ENCODE assay signal across 8 cellular contexts in the genomic region with DNA sequence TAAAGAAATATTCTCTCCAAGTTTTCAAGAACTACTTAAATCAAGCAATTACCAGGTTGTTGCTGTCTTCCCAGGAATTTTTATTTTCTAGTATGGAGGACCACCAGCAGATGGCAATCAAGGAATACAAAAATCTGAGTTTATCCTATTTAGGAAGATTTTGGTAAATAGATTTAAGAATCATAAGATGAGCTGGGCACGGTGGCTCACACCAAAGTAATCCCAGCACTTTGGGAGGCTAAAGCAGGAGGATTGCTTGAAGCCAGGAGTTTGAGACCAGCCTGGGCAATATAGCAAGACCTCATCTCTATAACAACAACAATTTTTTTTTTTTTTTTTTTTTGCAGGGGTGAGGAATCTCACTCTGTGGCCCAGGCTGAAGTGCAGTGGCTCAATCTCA. TPM values are rescaled to one million over a fixed set of nuclear protein-coding genes. Genes with fewer than 3 reads are reported as not detected.
DNase-seq lines count a peak whose midpoint lies in the region; ATAC-seq, FAIRE-seq and TF ChIP-seq lines count a peak whose summit lies in the region.

No MANE protein-coding gene starts in this region.

- H3K27me3 Mint-ChIP-seq in astrocyte (ENCODE audit: low read depth, unreplicated experiment) = peaks cover 12% of the 10 kb centered on the region
- H3K27me3 Mint-ChIP-seq in activated naive CD8-positive, alpha-beta T cell treated with anti-CD3 and anti-CD28 coated beads for 36 hours = no peaks in the 10 kb centered on the region

- ATAC-seq in GM18502 (IDR thresholded peaks at IDR 0.05; ENCODE audit: poor library complexity, unreplicated experiment) (no peak), GM18517 (IDR thresholded peaks at IDR 0.05; ENCODE audit: unreplicated experiment) (no peak)

- peaks cover 3% of the 10 kb centered on the region for H3K27me3 ChIP-seq in astrocyte (ENCODE audit: insufficient read depth, low read length)

- H3K4me1 ChIP-seq in astrocyte (ENCODE audit: insufficient read depth, low read length) = no peaks in the 10 kb centered on the region

- peak; percentile 60 for TF ChIP-seq CTCF in D721Med (IDR thresholded peaks at IDR 0.05; ENCODE audit: insufficient read depth, missing control alignments)
- TF ChIP-seq CTCF in astrocyte (IDR thresholded peaks at IDR 0.05; ENCODE audit: insufficient read depth, low read depth, low read length) = peak; percentile 32

- FAIRE-seq in D721Med (lab: Jason Lieb, UNC) (no peak), astrocyte (lab: Jason Lieb, UNC) (no peak)

- no peaks in the 10 kb centered on the region for H3K36me3 ChIP-seq in astrocyte (ENCODE audit: insufficient read depth, low read length)

- H3K9ac ChIP-seq in astrocyte (ENCODE audit: low read length) = no peak overlapping the region

- no peaks in the 10 kb centered on the region for H3K9me3 ChIP-seq in astrocyte (ENCODE audit: insufficient read depth, low read depth, low read length)

- no peak overlapping the region for H3K27ac ChIP-seq in astrocyte (ENCODE audit: low read depth, low read length)

- H3K36me3 Mint-ChIP-seq in astrocyte (ENCODE audit: low read depth, unreplicated experiment) = no peaks in the 10 kb centered on the region
- no peaks in the 10 kb centered on the region for H3K36me3 Mint-ChIP-seq in activated naive CD8-positive, alpha-beta T cell treated with anti-CD3 and anti-CD28 coated beads for 36 hours

- no peak overlapping the region for H3K4me2 ChIP-seq in astrocyte (ENCODE audit: low read length)

- no peaks in the 10 kb centered on the region for H4K20me1 ChIP-seq in astrocyte (ENCODE audit: insufficient read depth, low read length)

- DNase-seq in D721Med (ENCODE audit: insufficient read length, low spot score) (no peak), M059J (ENCODE audit: low read depth) (peak; percentile 61), astrocyte (ENCODE audit: low read depth) (peak; percentile 17), medulla oblongata (ENCODE audit: extremely low spot score) (peak; percentile 57)
- DNase-seq in activated naive CD8-positive, alpha-beta T cell treated with anti-CD3 and anti-CD28 coated beads for 36 hours = no peak
- no peak for DNase-seq in activated CD4-positive, CD25-positive, alpha-beta regulatory T cell (lab: John Stamatoyannopoulos, UW)

- no peak overlapping the region for H2AFZ ChIP-seq in astrocyte (ENCODE audit: low read depth, low read length)

- no peak overlapping the region for H3K4me3 ChIP-seq in astrocyte (ENCODE audit: insufficient read depth, low read depth, low read length)

- no peaks in the 10 kb centered on the region for H3K79me2 ChIP-seq in astrocyte (ENCODE audit: insufficient read depth, low read length)

- H3K9me3 Mint-ChIP-seq in astrocyte (ENCODE audit: unreplicated experiment) = no peaks in the 10 kb centered on the region
- no peaks in the 10 kb centered on the region for H3K9me3 Mint-ChIP-seq in activated naive CD8-positive, alpha-beta T cell treated with anti-CD3 and anti-CD28 coated beads for 36 hours

- H3K4me1 Mint-ChIP-seq in astrocyte (ENCODE audit: low read depth, unreplicated experiment) = no peaks in the 10 kb centered on the region
- no peaks in the 10 kb centered on the region for H3K4me1 Mint-ChIP-seq in activated naive CD8-positive, alpha-beta T cell treated with anti-CD3 and anti-CD28 coated beads for 36 hours

- H3K27ac Mint-ChIP-seq in astrocyte (ENCODE audit: unreplicated experiment) = no peak overlapping the region
- H3K27ac Mint-ChIP-seq in activated naive CD8-positive, alpha-beta T cell treated with anti-CD3 and anti-CD28 coated beads for 36 hours = no peak overlapping the region

- no peak overlapping the region for H3K4me3 Mint-ChIP-seq in astrocyte (ENCODE audit: unreplicated experiment)
- no peak overlapping the region for H3K4me3 Mint-ChIP-seq in activated naive CD8-positive, alpha-beta T cell treated with anti-CD3 and anti-CD28 coated beads for 36 hours

RNA-seq across cellular contexts. Expression of gene SEC63, which starts 19.3 kb away (rescaled TPM):
- total RNA-seq in M059J (2014; rRNA removed; shearing (Covaris generic)) = 11.8 and 22.9 TPM in 2 replicates
- total RNA-seq in astrocyte = 161 and 179 TPM in 2 replicates
- total RNA-seq in activated naive CD8-positive, alpha-beta T cell treated with anti-CD3 and anti-CD28 coated beads for 36 hours = 100 to 1,000 TPM in 1 of 2 experiments, 10 to 100 TPM in 1; 91.9 to 105 TPM

Comparison
In these comparisons a context has a peak if more than half of its experiments do, and no peak if none do; other contexts are left out.
1. DNase-seq: peak in M059J (single experiment), astrocyte (single experiment) and medulla oblongata (single experiment); none in D721Med (single experiment), activated naive CD8-positive, alpha-beta T cell treated with anti-CD3 and anti-CD28 coated beads for 36 hours (single experiment) and activated CD4-positive, CD25-positive, alpha-beta regulatory T cell (0 of 4).